Comparison of ENCODE assay signal across 9 cellular contexts in the genomic region with DNA sequence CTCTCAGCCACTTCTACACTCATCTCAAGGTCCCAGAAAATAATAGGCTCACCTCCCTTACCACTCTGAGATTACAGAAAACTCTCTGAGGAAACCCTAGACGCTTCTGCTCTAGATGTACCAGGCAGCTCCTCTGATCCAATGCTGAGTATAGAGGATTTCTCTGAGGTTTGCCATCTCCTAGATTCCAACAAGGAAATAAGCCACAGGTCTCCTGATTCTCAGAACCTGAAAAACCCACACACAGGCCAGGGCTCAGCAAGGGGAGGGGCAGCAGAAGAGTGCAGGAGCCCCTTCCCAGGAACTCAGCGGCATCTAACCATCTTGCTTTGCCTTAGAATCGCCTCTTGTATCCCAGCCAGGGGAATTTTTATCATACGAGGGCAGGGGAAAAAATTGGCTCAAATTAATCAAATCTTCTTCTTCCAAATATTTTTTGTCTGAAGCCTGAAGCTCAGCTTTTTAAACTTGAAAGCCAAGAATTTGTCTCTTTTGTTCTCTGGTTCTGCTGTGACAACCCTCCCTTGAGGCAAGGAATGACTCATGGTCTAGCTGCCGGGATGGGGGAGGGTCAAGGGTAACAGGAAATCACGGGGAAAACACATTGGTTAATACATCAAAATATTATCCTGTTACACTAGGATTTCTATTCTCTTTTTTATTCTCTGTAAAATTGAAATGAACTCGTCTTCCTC. TPM values are rescaled to one million over a fixed set of nuclear protein-coding genes. Genes with fewer than 3 reads are reported as not detected.
DNase-seq lines count a peak whose midpoint lies in the region; ATAC-seq and TF ChIP-seq lines count a peak whose summit lies in the region.
"Had no signal": no experiment of that assay in that cellular context is flagged by ENCODE, and none has a peak within 500 bp of the region (broad histone marks: within the 10 kb centered on the region; RNA-seq: fewer than 3 reads in every experiment).

No MANE protein-coding gene starts in this region.

- H2AFZ ChIP-seq in PC-9: peak overlapping the region; percentile 56

- peak overlapping the region; percentile 55 for H3K27ac ChIP-seq in PC-9
- peak overlapping the region; percentile 50 to 81 for H3K27ac ChIP-seq in uterus

- peaks cover 17% of the 10 kb centered on the region for H3K4me1 ChIP-seq in PC-9 (replicated peaks; ENCODE audit: insufficient read depth)
- H3K4me1 ChIP-seq in uterus: no peaks in the 10 kb centered on the region

- peak; percentile 91 for DNase-seq in EH (ENCODE audit: low read depth)
- DNase-seq in HCEC 1CT: peak; percentile 85
- peak; percentile 65 to 69 for DNase-seq in PC-9
- peak; percentile 26 for DNase-seq in medulla oblongata (ENCODE audit: extremely low spot score)
- peak; percentile 69 to 78 for DNase-seq in uterus

- no peak overlapping the region for H3K4me3 Mint-ChIP-seq in dendritic cell treated with granulocyte-macrophage colony-stimulating factor and Interleukin-4, amounts not matched to agents 40 ng/mL and 50 ng/mL, for 4 days

- CTCF ChIA-PET in PC-9 (lab: Charles Lee): no interaction called here

- no peaks in the 10 kb centered on the region for H3K79me2 ChIP-seq in PC-9 (ENCODE audit: low read depth)

- H3K27me3 ChIP-seq in PC-9 (ENCODE audit: insufficient read depth, low read depth) (no peaks in the 10 kb centered on the region), uterus (no peaks in the 10 kb centered on the region)

- intact Hi-C loops in PC-9 (cut with micrococcal nuclease; ENCODE audit: unreplicated experiment) (loop anchor here (1.0 to 10.0 kb wide), 2 partner anchors 30 to 488 kb away; a partner anchor contains a TSS), uterus (cut with DNase I; ENCODE audit: low total_unique reads) (no loop called here)
- intact Hi-C loops in dendritic cell treated with granulocyte-macrophage colony-stimulating factor and Interleukin-4, amounts not matched to agents 40 ng/mL and 50 ng/mL, for 4 days (cut with micrococcal nuclease): no loop called here

- H3K36me3 ChIP-seq in PC-9 (ENCODE audit: low read depth) (no peaks in the 10 kb centered on the region), uterus (no peaks in the 10 kb centered on the region)

- H3K4me2 ChIP-seq in PC-9: peak overlapping the region; percentile 61

- H3K27ac Mint-ChIP-seq in dendritic cell treated with granulocyte-macrophage colony-stimulating factor and Interleukin-4, amounts not matched to agents 40 ng/mL and 50 ng/mL, for 4 days: peak overlapping the region; percentile 31

- no peak for TF ChIP-seq CTCF in PC-9 (conservative IDR thresholded peaks at IDR 0.05)
- no peak for TF ChIP-seq CTCF in uterus (IDR thresholded peaks at IDR 0.05)

- TF ChIP-seq POLR2A in uterus (IDR thresholded peaks at IDR 0.05): no peak

- H3K9me3 Mint-ChIP-seq in dendritic cell treated with granulocyte-macrophage colony-stimulating factor and Interleukin-4, amounts not matched to agents 40 ng/mL and 50 ng/mL, for 4 days: peaks cover 34% of the 10 kb centered on the region

- H3K4me1 Mint-ChIP-seq in dendritic cell treated with granulocyte-macrophage colony-stimulating factor and Interleukin-4, amounts not matched to agents 40 ng/mL and 50 ng/mL, for 4 days (ENCODE audit: low read depth): peaks cover 16% of the 10 kb centered on the region

- no peak for ATAC-seq in HG03045 (IDR thresholded peaks at IDR 0.05; ENCODE audit: unreplicated experiment)
- no peak for ATAC-seq in GM18873 (IDR thresholded peaks at IDR 0.05; ENCODE audit: low FRiP score, unreplicated experiment)
- ATAC-seq: Panc1 had no signal

- H3K36me3 Mint-ChIP-seq in dendritic cell treated with granulocyte-macrophage colony-stimulating factor and Interleukin-4, amounts not matched to agents 40 ng/mL and 50 ng/mL, for 4 days (ENCODE audit: low read depth): no peaks in the 10 kb centered on the region

- TSS peak; percentile 19 for BruUV-seq in PC-9 (replicated peaks; lab: Mats Ljungman, UMichigan)

- H4K20me1 ChIP-seq in PC-9 (ENCODE audit: insufficient read depth): no peaks in the 10 kb centered on the region

- no peak overlapping the region for H3K4me3 ChIP-seq in PC-9
- H3K4me3 ChIP-seq in uterus: no peak overlapping the region

- no peaks in the 10 kb centered on the region for H3K27me3 Mint-ChIP-seq in dendritic cell treated with granulocyte-macrophage colony-stimulating factor and Interleukin-4, amounts not matched to agents 40 ng/mL and 50 ng/mL, for 4 days

- H3F3A ChIP-seq in PC-9 (ENCODE audit: insufficient read depth, low read depth): peaks cover 6% of the 10 kb centered on the region; the same call in 1 of the 2 replicates

- H3K9me3 ChIP-seq in PC-9 (ENCODE audit: insufficient read depth, low read depth) (peaks cover 13% of the 10 kb centered on the region), uterus (no peaks in the 10 kb centered on the region)

- no peaks in the 10 kb centered on the region for H3K9me2 ChIP-seq in PC-9 (ENCODE audit: insufficient read depth)

- POLR2A ChIA-PET in PC-9 (lab: Charles Lee; ENCODE audit: unreplicated experiment): interaction anchor here (0.5 kb wide), 1 partner anchor 31 kb away, joined by 4 read pairs; a partner anchor contains a TSS

RNA-seq across cellular contexts. Expression of a gene that starts 30.8 kb away (rescaled TPM):
- total RNA-seq in PC-9 (2021): 6.8 and 8.4 TPM in 2 replicates
- total RNA-seq in uterus: 10 to 100 TPM in 2 of 4 donors, 1 to 10 TPM in 2; 3.1 to 26.9 (median 10.6) TPM

Comparison
In these comparisons a context has a peak if more than half of its experiments do, and no peak if none do; other contexts are left out.
1. DNase-seq: peak in every context shown above with its lines; median percentile 91 in EH; 85 in HCEC 1CT; 74 in uterus; 67 in PC-9; 26 in medulla oblongata.